8 cellular contexts compared by ENCODE assay signal in the genomic region with DNA sequence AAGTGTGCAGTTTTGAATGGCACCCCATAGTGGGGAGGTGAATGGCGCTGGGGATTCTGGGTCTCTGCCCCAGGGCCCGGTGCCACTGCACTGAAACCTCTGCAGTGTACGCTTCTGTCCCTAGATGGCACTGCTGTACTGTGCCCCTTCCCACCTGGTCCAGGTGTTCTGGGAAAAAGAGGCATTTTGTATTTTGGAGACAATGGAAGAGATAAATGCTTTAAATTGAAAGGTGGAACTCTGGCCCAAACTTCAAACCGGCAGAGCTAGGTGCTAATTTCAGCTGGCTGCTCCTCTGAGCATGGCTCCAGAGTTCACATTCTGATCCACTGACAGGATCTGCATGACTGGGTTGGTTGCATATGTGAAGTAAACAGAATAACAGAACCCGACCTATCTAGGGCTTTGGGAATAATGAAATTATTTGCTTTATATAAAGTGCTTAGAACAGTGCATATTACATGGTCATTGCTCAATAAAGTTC. TPM values are rescaled to one million over a fixed set of nuclear protein-coding genes. Genes with fewer than 3 reads are reported as not detected.
DNase-seq lines count a peak whose midpoint lies in the region; ATAC-seq and TF ChIP-seq lines count a peak whose summit lies in the region.

No MANE protein-coding gene starts in this region.

- peaks cover 17% of the 10 kb centered on the region for H3K27me3 Mint-ChIP-seq in memory B cell

- DNase-seq in AG09319 (ENCODE audit: extremely low read depth, low read depth) (no peak), NCI-H69 (lab: John Stamatoyannopoulos, UW) (peak; percentile 89), astrocyte of the spinal cord (ENCODE audit: low read depth, low spot score) (no peak), memory B cell (ENCODE audit: low spot score in 2 of 2) (peak in 1 of 2 donors; percentile 34), mucosa of gallbladder (ENCODE audit: low spot score) (no peak)

- ATAC-seq in GM18867 (IDR thresholded peaks at IDR 0.05; ENCODE audit: unreplicated experiment) = peak; percentile 59
- peak; percentile 92 for ATAC-seq in memory B cell (ENCODE audit: low read depth)
- no peak for ATAC-seq in HG03039 (IDR thresholded peaks at IDR 0.05; ENCODE audit: unreplicated experiment)
- ATAC-seq in HG03439 (IDR thresholded peaks at IDR 0.05; ENCODE audit: unreplicated experiment) = no peak

- in situ Hi-C loops in astrocyte of the spinal cord (cut with HindIII; ENCODE audit: low sequenced_read_pairs) = no loop called here

- no peak overlapping the region for H3K27ac Mint-ChIP-seq in memory B cell

- no peaks in the 10 kb centered on the region for H3K36me3 Mint-ChIP-seq in memory B cell

- peaks cover 8% of the 10 kb centered on the region for H3K4me1 Mint-ChIP-seq in memory B cell

- H3K9me3 Mint-ChIP-seq in memory B cell = no peaks in the 10 kb centered on the region

- H3K4me3 ChIP-seq in astrocyte of the spinal cord (ENCODE audit: low read depth, low read length) = no peak overlapping the region

- TF ChIP-seq CTCF in AG09319 (IDR thresholded peaks at IDR 0.05; ENCODE audit: low read depth, low read length) (peak; percentile 66), astrocyte of the spinal cord (IDR thresholded peaks at IDR 0.05; ENCODE audit: low read depth, low read length) (peak; percentile 84)

- no peak overlapping the region for H3K4me3 Mint-ChIP-seq in memory B cell

RNA-seq across cellular contexts. Expression of a gene that starts 52.2 kb away (rescaled TPM):
- 15.5 TPM for total RNA-seq in mucosa of gallbladder

Comparison
In these comparisons a context has a peak if more than half of its experiments do, and no peak if none do; other contexts are left out.
1. ATAC-seq: peak in GM18867 (single experiment) and memory B cell (single experiment); none in HG03039 (single experiment) and HG03439 (single experiment).